ENCODE assay signal across 8 cellular contexts in genomic region chr1:222618880-222619321, GRCh38. TPM values are rescaled to one million over a fixed set of nuclear protein-coding genes. Genes with fewer than 3 reads are reported as not detected.
A peak's percentile ranks its signal among the peaks of the same experiment; 100 is the strongest.
DNase-seq lines count a peak whose midpoint lies in the region; ATAC-seq and TF ChIP-seq lines count a peak whose summit lies in the region.

No MANE protein-coding gene starts in this region.

- H4K5ac ChIP-seq in mesendoderm (ENCODE audit: low read length) = no peak overlapping the region

- peak overlapping the region; percentile 65 for H3K4me3 ChIP-seq in CD4-positive, CD25-positive, alpha-beta regulatory T cell (ENCODE audit: low read depth, low read length)
- H3K4me3 ChIP-seq in HL-60 (replicated peaks; ENCODE audit: insufficient read depth, low read length) = peak overlapping the region; percentile 92
- peak overlapping the region; percentile 82 for H3K4me3 ChIP-seq in mesendoderm (ENCODE audit: low read length)

- H3K36me3 Mint-ChIP-seq in CD4-positive, CD25-positive, alpha-beta regulatory T cell = peaks cover 18% of the 10 kb centered on the region
- H3K36me3 Mint-ChIP-seq in T-helper 1 cell treated with Interleukin-12 subunit alpha and Interleukin-12 subunit beta and Interleukin-4 antibody, amounts not matched to agents 30 μg/mL and 1 μg/mL, for 36 hours (ENCODE audit: low read depth) = peaks cover 12% of the 10 kb centered on the region
- peaks cover 37% of the 10 kb centered on the region for H3K36me3 Mint-ChIP-seq in effector memory CD8-positive, alpha-beta T cell (ENCODE audit: insufficient read depth)
- H3K36me3 Mint-ChIP-seq in type B pancreatic cell = peaks cover 9% of the 10 kb centered on the region

- peak overlapping the region; percentile 77 for H3K9ac ChIP-seq in mesendoderm (ENCODE audit: low read length)

- H3K79me2 ChIP-seq in mesendoderm (ENCODE audit: control insufficient read depth, insufficient read depth, low read length) = peaks cover 12% of the 10 kb centered on the region

- peak overlapping the region in 2 of 3 donors; percentile 85 to 90 for H3K27ac Mint-ChIP-seq in CD4-positive, CD25-positive, alpha-beta regulatory T cell
- H3K27ac Mint-ChIP-seq in T-helper 1 cell treated with Interleukin-12 subunit alpha and Interleukin-12 subunit beta and Interleukin-4 antibody, amounts not matched to agents 30 μg/mL and 1 μg/mL, for 36 hours = peak overlapping the region; percentile 64
- peak overlapping the region; percentile 97 to 98 for H3K27ac Mint-ChIP-seq in effector memory CD8-positive, alpha-beta T cell
- H3K27ac Mint-ChIP-seq in type B pancreatic cell = peak overlapping the region; percentile 88

- H4K8ac ChIP-seq in mesendoderm (ENCODE audit: low read depth, low read length) = no peak overlapping the region

- WGBS in mesendoderm (ENCODE audit: extremely low coverage, insufficient coverage, low lambda C conversion rate) = no CpG with 5 or more reads among the region's 17 CpGs

- DNase-seq in CD4-positive, CD25-positive, alpha-beta regulatory T cell = peak in 1 of 3 donors; percentile 31
- DNase-seq in HL-60 (ENCODE audit: low read depth in 1 of 2, low spot score in 1 of 2) (peak in 1 of 2 experiments; percentile 45), mesendoderm (peak; percentile 63), type B pancreatic cell (ENCODE audit: extremely low spot score, unreplicated experiment) (no peak), T1000 (lab: John Stamatoyannopoulos, UW) (no peak)
- DNase-seq in effector memory CD8-positive, alpha-beta T cell = no peak

- H3K79me1 ChIP-seq in mesendoderm (ENCODE audit: low read length) = peaks cover 4% of the 10 kb centered on the region

- H3K18ac ChIP-seq in mesendoderm (ENCODE audit: low read length) = no peak overlapping the region

- H3K4me1 Mint-ChIP-seq in CD4-positive, CD25-positive, alpha-beta regulatory T cell = peaks cover 24 to 40% (median 35%) of the 10 kb centered on the region in 4 donors
- peaks cover 27% of the 10 kb centered on the region for H3K4me1 Mint-ChIP-seq in T-helper 1 cell treated with Interleukin-12 subunit alpha and Interleukin-12 subunit beta and Interleukin-4 antibody, amounts not matched to agents 30 μg/mL and 1 μg/mL, for 36 hours (ENCODE audit: low read depth)
- peaks cover 27 to 30% of the 10 kb centered on the region in 2 donors for H3K4me1 Mint-ChIP-seq in effector memory CD8-positive, alpha-beta T cell (ENCODE audit: low read depth in 2 of 2)
- H3K4me1 Mint-ChIP-seq in type B pancreatic cell (ENCODE audit: unreplicated experiment) = peaks cover 26% of the 10 kb centered on the region

- no peak overlapping the region for H2AK5ac ChIP-seq in mesendoderm (ENCODE audit: low read length)

- H3K9me3 ChIP-seq in CD4-positive, CD25-positive, alpha-beta regulatory T cell (ENCODE audit: control insufficient read depth in 2 of 2, low read length in 2 of 2) = no peaks in the 10 kb centered on the region

- H3K27ac ChIP-seq in CD4-positive, CD25-positive, alpha-beta regulatory T cell (ENCODE audit: insufficient read depth, low read length, poor library complexity, severe bottlenecking) = no peak overlapping the region
- no peak overlapping the region; the same call in 1 of the 2 replicates for H3K27ac ChIP-seq in HL-60 (replicated peaks)
- H3K27ac ChIP-seq in mesendoderm (ENCODE audit: low read depth, low read length) = no peak overlapping the region

- no peak for TF ChIP-seq CTCF in HL-60 (IDR thresholded peaks at IDR 0.05; ENCODE audit: insufficient read depth, low read length)
- no peak for TF ChIP-seq CTCF in type B pancreatic cell (conservative IDR thresholded peaks at IDR 0.05)

- no peak overlapping the region for H2BK120ac ChIP-seq in mesendoderm (ENCODE audit: low read depth, low read length)

- H3K4ac ChIP-seq in mesendoderm (ENCODE audit: low read depth, low read length) = no peak overlapping the region

- H3K4me3 Mint-ChIP-seq in CD4-positive, CD25-positive, alpha-beta regulatory T cell = peak overlapping the region; percentile 89 to 96 (median 93)
- peak overlapping the region; percentile 86 for H3K4me3 Mint-ChIP-seq in T-helper 1 cell treated with Interleukin-12 subunit alpha and Interleukin-12 subunit beta and Interleukin-4 antibody, amounts not matched to agents 30 μg/mL and 1 μg/mL, for 36 hours
- peak overlapping the region; percentile 84 to 90 for H3K4me3 Mint-ChIP-seq in effector memory CD8-positive, alpha-beta T cell
- peak overlapping the region; percentile 95 for H3K4me3 Mint-ChIP-seq in type B pancreatic cell

- no peak for ATAC-seq in CD4-positive, CD25-positive, alpha-beta regulatory T cell (ENCODE audit: low read depth in 2 of 2)
- ATAC-seq in effector memory CD8-positive, alpha-beta T cell (replicated peaks) = no peak
- no peak for ATAC-seq in HG03378 (IDR thresholded peaks at IDR 0.05; ENCODE audit: unreplicated experiment)

- H3K23ac ChIP-seq in mesendoderm (ENCODE audit: low read length) = peak overlapping the region; percentile 87

- H3K27me3 ChIP-seq in CD4-positive, CD25-positive, alpha-beta regulatory T cell (ENCODE audit: control insufficient read depth, insufficient read depth, low read length) = peaks cover 17% of the 10 kb centered on the region
- H3K27me3 ChIP-seq in HL-60 (ENCODE audit: insufficient read depth, poor library complexity, severe bottlenecking) (no peaks in the 10 kb centered on the region), mesendoderm (ENCODE audit: insufficient read depth, low read length, poor library complexity) (no peaks in the 10 kb centered on the region)

- H2BK5ac ChIP-seq in mesendoderm (ENCODE audit: low read length) = no peak overlapping the region

- H2BK15ac ChIP-seq in mesendoderm (replicated peaks; ENCODE audit: low read depth) = no peak overlapping the region

- peak overlapping the region; percentile 93 for H3K56ac ChIP-seq in mesendoderm (ENCODE audit: low read length)

- peaks cover 33% of the 10 kb centered on the region for H3K27me3 Mint-ChIP-seq in CD4-positive, CD25-positive, alpha-beta regulatory T cell
- peaks cover 26% of the 10 kb centered on the region for H3K27me3 Mint-ChIP-seq in T-helper 1 cell treated with Interleukin-12 subunit alpha and Interleukin-12 subunit beta and Interleukin-4 antibody, amounts not matched to agents 30 μg/mL and 1 μg/mL, for 36 hours (ENCODE audit: low read depth)
- peaks cover 17 to 21% of the 10 kb centered on the region in 2 donors for H3K27me3 Mint-ChIP-seq in effector memory CD8-positive, alpha-beta T cell
- H3K27me3 Mint-ChIP-seq in type B pancreatic cell = peaks cover 17% of the 10 kb centered on the region

- H3K4me2 ChIP-seq in mesendoderm (ENCODE audit: low read length) = peak overlapping the region; percentile 51

- peaks cover 22% of the 10 kb centered on the region for H3K4me1 ChIP-seq in CD4-positive, CD25-positive, alpha-beta regulatory T cell (ENCODE audit: control insufficient read depth, insufficient read depth, low read length, poor library complexity, severe bottlenecking)
- H3K4me1 ChIP-seq in mesendoderm (ENCODE audit: control insufficient read depth, low read depth, low read length) = peaks cover 4% of the 10 kb centered on the region

- H3K36me3 ChIP-seq in CD4-positive, CD25-positive, alpha-beta regulatory T cell (ENCODE audit: control insufficient read depth, insufficient read depth, low read length) = peaks cover 20% of the 10 kb centered on the region
- peaks cover 1% of the 10 kb centered on the region for H3K36me3 ChIP-seq in mesendoderm (ENCODE audit: control insufficient read depth, insufficient read depth, low read length)

- no peaks in the 10 kb centered on the region for H3K9me3 Mint-ChIP-seq in CD4-positive, CD25-positive, alpha-beta regulatory T cell
- H3K9me3 Mint-ChIP-seq in T-helper 1 cell treated with Interleukin-12 subunit alpha and Interleukin-12 subunit beta and Interleukin-4 antibody, amounts not matched to agents 30 μg/mL and 1 μg/mL, for 36 hours = no peaks in the 10 kb centered on the region
- no peaks in the 10 kb centered on the region for H3K9me3 Mint-ChIP-seq in effector memory CD8-positive, alpha-beta T cell
- H3K9me3 Mint-ChIP-seq in type B pancreatic cell = no peaks in the 10 kb centered on the region

RNA-seq across cellular contexts. Expression of gene MIA3, which starts 1.0 kb away (rescaled TPM):
- 87.1 TPM for total RNA-seq in CD4-positive, CD25-positive, alpha-beta regulatory T cell
- polyA plus RNA-seq in CD4-positive, CD25-positive, alpha-beta regulatory T cell = 10 to 100 TPM; 48.5 to 60.3 (median 54.4) TPM
- 28.2 TPM for polyA plus RNA-seq in mesendoderm (2013, experiment 1 of 2)
- polyA plus RNA-seq in mesendoderm (2013, experiment 2 of 2) = 25.0 TPM
- 55.2 and 78.6 TPM in 2 replicates for total RNA-seq in type B pancreatic cell (ENCODE audit: low replicate concordance)

RNA-seq across cellular contexts. Expression of gene TAF1A, which starts 29.2 kb away (rescaled TPM):
- 5.9 TPM for total RNA-seq in CD4-positive, CD25-positive, alpha-beta regulatory T cell
- polyA plus RNA-seq in CD4-positive, CD25-positive, alpha-beta regulatory T cell = 1 to 10 TPM; 2.8 to 4.6 (median 3.9) TPM
- polyA plus RNA-seq in mesendoderm (2013, experiment 1 of 2) = 8.5 TPM
- 8.8 TPM for polyA plus RNA-seq in mesendoderm (2013, experiment 2 of 2)
- 9.9 and 16.7 TPM in 2 replicates for total RNA-seq in type B pancreatic cell (ENCODE audit: low replicate concordance)
